ENCODE assay signal across 1 cellular context in genomic region chr2:108587621-108588020, GRCh38.
A peak's percentile ranks its signal among the peaks of the same experiment; 100 is the strongest.
TF ChIP-seq lines count a peak whose summit lies in the region.

No MANE protein-coding gene starts in this region.

TF ChIP-seq in SK-N-SH, 30 proteins besides CTCF, POLR2A, EP300 and RAD21 (continued from another document):
- TF ChIP-seq REST (IDR thresholded peaks at IDR 0.05; ENCODE audit: low read depth, low read length) (no peak), SIN3A (IDR thresholded peaks at IDR 0.05; ENCODE audit: borderline replicate concordance, low read depth, low read length) (no peak), PBX3 (IDR thresholded peaks at IDR 0.05) (peak; percentile 88), USF1 (IDR thresholded peaks at IDR 0.05; ENCODE audit: borderline replicate concordance, low read depth) (no peak), IRF3 (IDR thresholded peaks at IDR 0.05; ENCODE audit: low read depth, low read length) (no peak), ZBTB33 (IDR thresholded peaks at IDR 0.05; ENCODE audit: borderline replicate concordance, low read depth) (no peak), RFX5 (IDR thresholded peaks at IDR 0.05; ENCODE audit: low read length) (no peak), SMC3 (IDR thresholded peaks at IDR 0.05; ENCODE audit: low read depth, low read length) (no peak), GATA2 (CRISPR knock-in tag; IDR thresholded peaks at IDR 0.05) (no peak), MEF2A (IDR thresholded peaks at IDR 0.05; ENCODE audit: borderline replicate concordance, low read depth) (peak; percentile 18; the same call in 1 of the 2 replicates), MXI1 (IDR thresholded peaks at IDR 0.05; ENCODE audit: low read depth, low read length) (no peak), FOSL2 (IDR thresholded peaks at IDR 0.05; ENCODE audit: borderline replicate concordance, low read depth) (peak; percentile 71; the same call in 1 of the 2 replicates), GABPA (IDR thresholded peaks at IDR 0.05; ENCODE audit: low read depth) (0 out of 2 replicates have a peak, but pooled peaks have one; percentile 28), POLR2AphosphoS5 (IDR thresholded peaks at IDR 0.05; ENCODE audit: low read depth, low read length) (peak; percentile 30; the same call in 1 of the 2 replicates), FOXJ3 (CRISPR knock-in tag; IDR thresholded peaks at IDR 0.05) (no peak), TCF12 (IDR thresholded peaks at IDR 0.05) (peak; percentile 93), TAF1 (IDR thresholded peaks at IDR 0.05; ENCODE audit: borderline replicate concordance, low read depth, low read length) (no peak)
